17 cellular contexts compared by ENCODE assay signal in the genomic region with DNA sequence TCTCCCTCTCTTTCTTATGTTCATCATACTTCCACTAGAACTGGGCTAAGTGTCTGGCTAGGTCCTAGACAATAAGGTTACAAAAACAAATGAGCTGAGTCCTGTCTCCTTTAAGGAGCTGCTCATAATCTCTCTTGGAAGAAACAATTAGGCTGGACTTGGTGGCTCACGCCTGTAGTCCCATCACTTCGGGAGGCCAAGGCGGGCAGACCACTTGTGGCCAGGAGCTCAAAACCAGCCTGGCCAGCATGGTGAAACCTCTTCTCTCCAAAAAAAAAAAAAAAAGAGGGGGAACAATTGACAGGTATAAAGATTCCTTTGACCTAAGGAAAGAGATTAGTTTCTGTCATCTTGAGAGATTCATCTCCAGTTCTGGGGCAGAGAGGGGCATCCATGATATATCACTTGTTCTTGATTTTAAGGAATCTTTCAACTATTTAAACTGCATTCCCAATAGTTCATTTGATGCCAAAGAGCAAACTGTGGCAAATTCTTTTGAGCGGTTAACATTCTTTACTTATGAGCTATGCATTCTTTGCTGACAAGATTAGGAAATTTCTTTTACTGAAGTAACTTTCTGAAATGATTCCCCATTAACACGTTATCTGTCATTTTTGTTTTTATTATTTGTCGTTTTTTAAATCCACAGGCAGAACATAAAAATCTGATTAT.
A peak's percentile ranks its signal among the peaks of the same experiment; 100 is the strongest.
DNase-seq lines count a peak whose midpoint lies in the region; ATAC-seq and TF ChIP-seq lines count a peak whose summit lies in the region.
"Had no signal": no experiment of that assay in that cellular context is flagged by ENCODE, and none has a peak within 500 bp of the region (broad histone marks: within the 10 kb centered on the region; RNA-seq: fewer than 3 reads in every experiment).

No MANE protein-coding gene starts in this region.

- H3K4me3 ChIP-seq in PC-3 (ENCODE audit: low read length) (peak overlapping the region; percentile 15; the same call in 1 of the 2 replicates), epithelial cell of esophagus (ENCODE audit: low read length) (no peak overlapping the region)
- H3K4me3 ChIP-seq: upper lobe of right lung had no signal

- intact Hi-C loops in PC-3 (cut with micrococcal nuclease): no loop called here

- no TSS peak for BruUV-seq in PC-3 (replicated peaks; lab: Mats Ljungman, UMichigan)

- POLR2A ChIA-PET in PC-3 (lab: Charles Lee; ENCODE audit: unreplicated experiment): interaction anchor here (0.7 kb wide), 1 partner anchor 18 kb away, joined by 3 read pairs; no protein-coding TSS in a partner anchor

- H3K4me3 Mint-ChIP-seq in activated naive CD8-positive, alpha-beta T cell treated with anti-CD3 and anti-CD28 coated beads for 36 hours: no peak overlapping the region
- H3K4me3 Mint-ChIP-seq in stimulated activated naive B cell treated with anti-CD40 and anti-IgM and Interleukin-4, amounts not matched to agents 10 μg/mL and 1 μg/mL and 100 μg/mL, for 72 hours: no peak overlapping the region
- H3K4me3 Mint-ChIP-seq: CD8-positive, alpha-beta memory T cell; nephron had no signal

- H3K27ac ChIP-seq in PC-3 (ENCODE audit: low read length): no peak overlapping the region
- H3K27ac ChIP-seq: epithelial cell of prostate, KMS-11, upper lobe of right lung had no signal

- no peaks in the 10 kb centered on the region for H3K27me3 Mint-ChIP-seq in activated naive CD8-positive, alpha-beta T cell treated with anti-CD3 and anti-CD28 coated beads for 36 hours
- no peaks in the 10 kb centered on the region for H3K27me3 Mint-ChIP-seq in stimulated activated naive B cell treated with anti-CD40 and anti-IgM and Interleukin-4, amounts not matched to agents 10 μg/mL and 1 μg/mL and 100 μg/mL, for 72 hours

- TF ChIP-seq CTCF in PC-3 (conservative IDR thresholded peaks at IDR 0.05; ENCODE audit: low read depth, low read length): no peak
- no peak for TF ChIP-seq CTCF in epithelial cell of esophagus (IDR thresholded peaks at IDR 0.05; ENCODE audit: insufficient read depth, low read depth, low read length, missing control alignments)

- H3K4me1 ChIP-seq in PC-3 (ENCODE audit: insufficient read depth, low read length): peaks cover 15% of the 10 kb centered on the region
- H3K4me1 ChIP-seq: upper lobe of right lung had no signal

- H3K9ac ChIP-seq in PC-3 (ENCODE audit: low read length): no peak overlapping the region
- H3K9ac ChIP-seq: KMS-11 had no signal

- no peaks in the 10 kb centered on the region for H3F3A ChIP-seq in PC-3 (ENCODE audit: low read length, unreplicated experiment)

- no peaks in the 10 kb centered on the region for H3K36me3 ChIP-seq in PC-3 (ENCODE audit: low read depth, low read length)
- H3K36me3 ChIP-seq: upper lobe of right lung had no signal

- in situ Hi-C loops in Caki2 (cut with HindIII; ENCODE audit: low pct_unique_long_range_greater_than_20kb, low sequenced_read_pairs): no loop called here

- peak; percentile 21 for DNase-seq in Caki2 (ENCODE audit: low read depth)
- DNase-seq in PC-3: peak; percentile 78
- peak; percentile 48 for DNase-seq in epithelial cell of esophagus (ENCODE audit: low read depth)
- peak; percentile 45 for DNase-seq in non-pigmented ciliary epithelial cell (ENCODE audit: low read depth)
- DNase-seq in activated naive CD8-positive, alpha-beta T cell treated with anti-CD3 and anti-CD28 coated beads for 36 hours: no peak
- no peak for DNase-seq in stimulated activated CD8-positive, alpha-beta memory T cell treated with anti-CD3 and anti-CD28 coated beads, Interleukin-4, amount 100 ng/mL, for 48 hours
- no peak for DNase-seq in stimulated activated naive B cell treated with anti-CD40 and anti-IgM and Interleukin-4, amounts not matched to agents 10 μg/mL and 1 μg/mL and 100 μg/mL, for 72 hours
- DNase-seq: aorta; CD8-positive, alpha-beta memory T cell; H7; small intestine; upper lobe of right lung had no signal

- peak; percentile 40; the same call in 1 of the 2 replicates for ATAC-seq in PC-3
- no peak for ATAC-seq in GM21529 (IDR thresholded peaks at IDR 0.05; ENCODE audit: unreplicated experiment)
- ATAC-seq in stimulated activated naive B cell treated with anti-CD40 and anti-IgM and Interleukin-4, amounts not matched to agents 10 μg/mL and 1 μg/mL and 100 μg/mL, for 72 hours (replicated peaks): no peak
- ATAC-seq: Panc1, upper lobe of right lung had no signal

- H3K4me2 ChIP-seq in PC-3 (ENCODE audit: low read length): peak overlapping the region; percentile 40
- H3K4me2 ChIP-seq: KMS-11 had no signal

- H3K36me3 Mint-ChIP-seq in activated naive CD8-positive, alpha-beta T cell treated with anti-CD3 and anti-CD28 coated beads for 36 hours: no peaks in the 10 kb centered on the region
- no peaks in the 10 kb centered on the region for H3K36me3 Mint-ChIP-seq in stimulated activated naive B cell treated with anti-CD40 and anti-IgM and Interleukin-4, amounts not matched to agents 10 μg/mL and 1 μg/mL and 100 μg/mL, for 72 hours

- H4K20me1 ChIP-seq in PC-3 (ENCODE audit: low read length): no peaks in the 10 kb centered on the region

- H3K9me2 ChIP-seq in PC-3 (replicated peaks; ENCODE audit: low read length): no peaks in the 10 kb centered on the region

- H3K27ac Mint-ChIP-seq in activated naive CD8-positive, alpha-beta T cell treated with anti-CD3 and anti-CD28 coated beads for 36 hours: no peak overlapping the region
- no peak overlapping the region for H3K27ac Mint-ChIP-seq in stimulated activated naive B cell treated with anti-CD40 and anti-IgM and Interleukin-4, amounts not matched to agents 10 μg/mL and 1 μg/mL and 100 μg/mL, for 72 hours
- H3K27ac Mint-ChIP-seq: CD8-positive, alpha-beta memory T cell; nephron had no signal

- no peaks in the 10 kb centered on the region for H3K9me3 ChIP-seq in PC-3 (ENCODE audit: low read length)
- H3K9me3 ChIP-seq: upper lobe of right lung had no signal

- no peaks in the 10 kb centered on the region for H3K4me1 Mint-ChIP-seq in activated naive CD8-positive, alpha-beta T cell treated with anti-CD3 and anti-CD28 coated beads for 36 hours
- H3K4me1 Mint-ChIP-seq in stimulated activated naive B cell treated with anti-CD40 and anti-IgM and Interleukin-4, amounts not matched to agents 10 μg/mL and 1 μg/mL and 100 μg/mL, for 72 hours: no peaks in the 10 kb centered on the region
- H3K4me1 Mint-ChIP-seq: CD8-positive, alpha-beta memory T cell; nephron had no signal

- no peaks in the 10 kb centered on the region for H3K27me3 ChIP-seq in PC-3 (ENCODE audit: low read length)
- H3K27me3 ChIP-seq: upper lobe of right lung had no signal

- H3K9me3 Mint-ChIP-seq in activated naive CD8-positive, alpha-beta T cell treated with anti-CD3 and anti-CD28 coated beads for 36 hours: peaks cover 2% of the 10 kb centered on the region
- peaks cover 0 to 6% of the 10 kb centered on the region in 2 donors for H3K9me3 Mint-ChIP-seq in stimulated activated naive B cell treated with anti-CD40 and anti-IgM and Interleukin-4, amounts not matched to agents 10 μg/mL and 1 μg/mL and 100 μg/mL, for 72 hours

- H2AFZ ChIP-seq in PC-3 (ENCODE audit: low read length): 0 out of 2 replicates have a peak overlapping the region, but pooled peaks have one; percentile 17

- no peaks in the 10 kb centered on the region for H3K79me2 ChIP-seq in PC-3 (ENCODE audit: low read length)

- CTCF ChIA-PET in PC-3 (lab: Charles Lee): no interaction called here

Comparison
In these comparisons a context has a peak if more than half of its experiments do, and no peak if none do; other contexts are left out.
1. DNase-seq: peak in Caki2 (single experiment), PC-3 (single experiment), epithelial cell of esophagus (single experiment) and non-pigmented ciliary epithelial cell (single experiment); none in activated naive CD8-positive, alpha-beta T cell treated with anti-CD3 and anti-CD28 coated beads for 36 hours (single experiment), stimulated activated CD8-positive, alpha-beta memory T cell treated with anti-CD3 and anti-CD28 coated beads, Interleukin-4, amount 100 ng/mL, for 48 hours (single experiment) and stimulated activated naive B cell treated with anti-CD40 and anti-IgM and Interleukin-4, amounts not matched to agents 10 μg/mL and 1 μg/mL and 100 μg/mL, for 72 hours (single experiment).